ENCODE assay signal across 26 cellular contexts in genomic region chr10:11290156-11290890, GRCh38.
DNase-seq lines count a peak whose midpoint lies in the region; ATAC-seq, FAIRE-seq and TF ChIP-seq lines count a peak whose summit lies in the region.
"Had no signal": no experiment of that assay in that cellular context is flagged by ENCODE, and none has a peak within 500 bp of the region (broad histone marks: within the 10 kb centered on the region; RNA-seq: fewer than 3 reads in every experiment).

No MANE protein-coding gene starts in this region.

- H3K4ac ChIP-seq in H1 (replicated peaks; ENCODE audit: insufficient read length, low read depth, low read length), result no peak overlapping the region

- no peaks in the 10 kb centered on the region for H3K23me2 ChIP-seq in H1 (ENCODE audit: low read depth, low read length)

- no peak for ATAC-seq in activated T-cell treated with anti-CD3 and anti-CD28 coated beads, Interleukin-2, amount 50 U/mL, for 72 hours (replicated peaks in 1 of 2)
- ATAC-seq in activated T-cell treated with anti-CD3 and anti-CD28 coated beads, Interleukin-2, amount 50 U/mL, for 4 hours, result no peak
- ATAC-seq in activated CD8-positive, alpha-beta T cell treated with anti-CD3 and anti-CD28 coated beads for 36 hours, result no peak
- no peak for ATAC-seq in HG03520 (IDR thresholded peaks at IDR 0.05; ENCODE audit: unreplicated experiment)
- ATAC-seq: upper lobe of right lung had no signal

- H3K4me3 ChIP-seq in H1 (ENCODE audit: extremely low read depth in 1 of 4, insufficient read depth in 2 of 4, low read depth in 3 of 4, low read length in 4 of 4), result no peak overlapping the region
- H3K4me3 ChIP-seq in GM23248, result no peak overlapping the region
- H3K4me3 ChIP-seq: BLaER1, lung, SJCRH30, upper lobe of right lung had no signal

- H3K9me2 ChIP-seq in GM23248 (ENCODE audit: insufficient read depth), result no peaks in the 10 kb centered on the region

- H3K4me1 ChIP-seq in H1 (replicated peaks in 1 of 4; ENCODE audit: control insufficient read depth in 3 of 4, insufficient read depth in 4 of 4, low read length in 3 of 4) (peaks cover 0 to 3% (median 1%) of the 10 kb centered on the region in 4 experiments; a peak in 2 of 7 replicates), GM23248 (ENCODE audit: insufficient read depth) (no peaks in the 10 kb centered on the region)
- H3K4me1 ChIP-seq: SJCRH30, upper lobe of right lung had no signal

- no peaks in the 10 kb centered on the region for H3F3A ChIP-seq in GM23248 (ENCODE audit: insufficient read depth)

- DNase-seq in activated T-cell treated with anti-CD3 and anti-CD28 coated beads, Interleukin-2, amount 50 U/mL, for 72 hours, result no peak
- DNase-seq in activated T-cell treated with anti-CD3 and anti-CD28 coated beads, Interleukin-2, amount 50 U/mL, for 4 hours, result no peak
- DNase-seq in activated CD8-positive, alpha-beta T cell treated with anti-CD3 and anti-CD28 coated beads for 36 hours, result no peak
- DNase-seq in H1 (ENCODE audit: low read depth in 1 of 2, low spot score in 2 of 2) (peak in 1 of 2 experiments; percentile 29), superior temporal gyrus (ENCODE audit: extremely low spot score) (peak; percentile 7), NCI-H446 (lab: John Stamatoyannopoulos, UW) (no peak), GM23248 (no peak)
- DNase-seq: activated CD4-positive, CD25-positive, alpha-beta regulatory T cell treated with anti-CD3 and anti-CD28 coated beads, Interleukin-2, amount 50 U/mL, for 72 hours; Calu3; DND-41; IMR-90; kidney glomerular epithelial cell; NCI-H1092 treated with DMSO at 0.1 percent for 48 hours; NCI-H2029; NCI-H69; SJCRH30; stimulated activated CD8-positive, alpha-beta memory T cell treated with anti-CD3 and anti-CD28 coated beads, Interleukin-4, amount 100 ng/mL, for 48 hours; T-helper 1 cell; upper lobe of right lung had no signal

- H4K20me1 ChIP-seq in H1 (replicated peaks in 1 of 2; ENCODE audit: control insufficient read depth in 1 of 2, insufficient read depth in 2 of 2, low read length in 2 of 2) (no peaks in the 10 kb centered on the region), GM23248 (ENCODE audit: insufficient read depth) (no peaks in the 10 kb centered on the region)

- H2BK20ac ChIP-seq in H1 (ENCODE audit: low read length), result no peak overlapping the region

- no peak overlapping the region for H4K8ac ChIP-seq in H1 (ENCODE audit: extremely low read depth, insufficient read depth, low read length)

- H3K4me3 Mint-ChIP-seq in activated T-cell treated with anti-CD3 and anti-CD28 coated beads, Interleukin-2, amount 50 U/mL, for 72 hours, result no peak overlapping the region
- H3K4me3 Mint-ChIP-seq in activated T-cell treated with anti-CD3 and anti-CD28 coated beads, Interleukin-2, amount 50 U/mL, for 4 hours, result no peak overlapping the region
- no peak overlapping the region for H3K4me3 Mint-ChIP-seq in activated CD8-positive, alpha-beta T cell treated with anti-CD3 and anti-CD28 coated beads for 36 hours
- H3K4me3 Mint-ChIP-seq: central memory CD8-positive, alpha-beta T cell had no signal

- no peak overlapping the region for H3K18ac ChIP-seq in H1 (ENCODE audit: extremely low read depth, low read length)

- H3K9me3 Mint-ChIP-seq in activated T-cell treated with anti-CD3 and anti-CD28 coated beads, Interleukin-2, amount 50 U/mL, for 72 hours, result no peaks in the 10 kb centered on the region
- H3K9me3 Mint-ChIP-seq in activated T-cell treated with anti-CD3 and anti-CD28 coated beads, Interleukin-2, amount 50 U/mL, for 4 hours, result no peaks in the 10 kb centered on the region
- no peaks in the 10 kb centered on the region for H3K9me3 Mint-ChIP-seq in activated CD8-positive, alpha-beta T cell treated with anti-CD3 and anti-CD28 coated beads for 36 hours
- H3K9me3 Mint-ChIP-seq: central memory CD8-positive, alpha-beta T cell had no signal

- H3K79me2 ChIP-seq in H1 (ENCODE audit: control insufficient read depth in 1 of 2, insufficient read depth in 2 of 2, low read length in 2 of 2), result no peaks in the 10 kb centered on the region
- no peaks in the 10 kb centered on the region for H3K79me2 ChIP-seq in GM23248 (ENCODE audit: insufficient read depth)

- H3K27ac ChIP-seq in H1 (ENCODE audit: low read depth, low read length) (no peak overlapping the region), GM23248 (no peak overlapping the region)
- H3K27ac ChIP-seq: BLaER1, epithelial cell of prostate, SJCRH30, upper lobe of right lung had no signal

- H3K4me1 Mint-ChIP-seq in activated T-cell treated with anti-CD3 and anti-CD28 coated beads, Interleukin-2, amount 50 U/mL, for 72 hours (ENCODE audit: low read depth), result peaks cover 27% of the 10 kb centered on the region
- H3K4me1 Mint-ChIP-seq in activated T-cell treated with anti-CD3 and anti-CD28 coated beads, Interleukin-2, amount 50 U/mL, for 4 hours (ENCODE audit: low read depth), result peaks cover 25% of the 10 kb centered on the region
- H3K4me1 Mint-ChIP-seq in activated CD8-positive, alpha-beta T cell treated with anti-CD3 and anti-CD28 coated beads for 36 hours (ENCODE audit: low read depth), result peaks cover 37% of the 10 kb centered on the region

- CTCF ChIA-PET in activated CD8-positive, alpha-beta T cell treated with anti-CD3 and anti-CD28 coated beads for 36 hours (lab: Charles Lee), result no interaction called here
- CTCF ChIA-PET in H1 (lab: Charles Lee; ENCODE audit: partially characterized antibody), result interaction anchor here (0.9 kb wide), 1 partner anchor 20 kb away, joined by 3 read pairs; no protein-coding TSS in a partner anchor

- no peak for FAIRE-seq in H1 (lab: Jason Lieb, UNC)
- FAIRE-seq: astrocyte, GM19239 had no signal

- no peak overlapping the region for H3K56ac ChIP-seq in H1 (replicated peaks; ENCODE audit: insufficient read length, low read depth, low read length)

- H3K4me2 ChIP-seq in H1 (ENCODE audit: insufficient read depth in 1 of 2, low read depth in 2 of 2, low read length in 2 of 2) (no peak overlapping the region), GM23248 (ENCODE audit: unreplicated experiment) (no peak overlapping the region)
- H3K4me2 ChIP-seq: BLaER1 had no signal

- H3K27me3 ChIP-seq in H1 (replicated peaks in 1 of 4; ENCODE audit: control insufficient read depth in 3 of 4, extremely low read depth in 1 of 4, insufficient read depth in 3 of 4, low read length in 3 of 4), result no peaks in the 10 kb centered on the region
- H3K27me3 ChIP-seq in GM23248 (replicated peaks; ENCODE audit: insufficient read depth), result no peaks in the 10 kb centered on the region
- H3K27me3 ChIP-seq: BLaER1, SJCRH30, upper lobe of right lung had no signal

- in situ Hi-C loops in GM23248 (cut with MboI), result no loop called here

- H3K27me3 Mint-ChIP-seq in activated T-cell treated with anti-CD3 and anti-CD28 coated beads, Interleukin-2, amount 50 U/mL, for 72 hours (ENCODE audit: low read depth), result no peaks in the 10 kb centered on the region
- no peaks in the 10 kb centered on the region for H3K27me3 Mint-ChIP-seq in activated T-cell treated with anti-CD3 and anti-CD28 coated beads, Interleukin-2, amount 50 U/mL, for 4 hours (ENCODE audit: low read depth)
- H3K27me3 Mint-ChIP-seq in activated CD8-positive, alpha-beta T cell treated with anti-CD3 and anti-CD28 coated beads for 36 hours, result no peaks in the 10 kb centered on the region
- H3K27me3 Mint-ChIP-seq: central memory CD8-positive, alpha-beta T cell had no signal

- H2AK5ac ChIP-seq in H1 (ENCODE audit: low read depth, low read length), result no peak overlapping the region

- no peak for TF ChIP-seq CTCF in activated CD8-positive, alpha-beta T cell treated with anti-CD3 and anti-CD28 coated beads for 36 hours (IDR thresholded peaks at IDR 0.05)
- no peak for TF ChIP-seq CTCF in H1 (IDR thresholded peaks at IDR 0.05; ENCODE audit: control extremely low read depth in 1 of 3, insufficient read depth in 1 of 3, low read depth in 1 of 3, low read length in 3 of 3)

- no peak for TF ChIP-seq POLR2A in H1 (IDR thresholded peaks at IDR 0.05; ENCODE audit: control extremely low read depth in 1 of 2, low read depth in 2 of 2, low read length in 2 of 2)

- no peak overlapping the region; the same call in 1 of the 2 replicates for H2BK5ac ChIP-seq in H1 (ENCODE audit: low read depth, low read length)

- peak overlapping the region; percentile 33 for H3K27ac Mint-ChIP-seq in activated T-cell treated with anti-CD3 and anti-CD28 coated beads, Interleukin-2, amount 50 U/mL, for 72 hours
- peak overlapping the region; percentile 38 for H3K27ac Mint-ChIP-seq in activated CD8-positive, alpha-beta T cell treated with anti-CD3 and anti-CD28 coated beads for 36 hours

- H2AFZ ChIP-seq in H1 (ENCODE audit: low read length), result no peak overlapping the region
- no peak overlapping the region for H2AFZ ChIP-seq in GM23248

- no peak for TF ChIP-seq EP300 in H1 (IDR thresholded peaks at IDR 0.05; ENCODE audit: borderline replicate concordance in 1 of 2, low read depth in 2 of 2, low read length in 2 of 2)

- H3K36me3 Mint-ChIP-seq in activated T-cell treated with anti-CD3 and anti-CD28 coated beads, Interleukin-2, amount 50 U/mL, for 72 hours (ENCODE audit: insufficient read depth in 2 of 2), result peaks cover 21 to 38% of the 10 kb centered on the region in 2 donors
- H3K36me3 Mint-ChIP-seq in activated T-cell treated with anti-CD3 and anti-CD28 coated beads, Interleukin-2, amount 50 U/mL, for 4 hours (ENCODE audit: insufficient read depth), result peaks cover 45% of the 10 kb centered on the region
- peaks cover 72% of the 10 kb centered on the region for H3K36me3 Mint-ChIP-seq in activated CD8-positive, alpha-beta T cell treated with anti-CD3 and anti-CD28 coated beads for 36 hours (ENCODE audit: low read depth)

- WGBS in H1 (ENCODE audit: extremely low coverage in 1 of 2, insufficient coverage in 1 of 2, insufficient read length in 1 of 2, insufficient replicate concordance in 2 of 2, low coverage in 1 of 2, low lambda C conversion rate in 2 of 2, missing lambda C conversion rate in 1 of 2), 2 experiments, result 92% methylated on average over 24 of the region's 24 CpGs; no CpG with 5 or more reads in 1 of the 2 experiments
- 93 to 97% methylated on average over 22 to 24 of the region's 24 CpGs for WGBS in GM23248 (ENCODE audit: low coverage in 1 of 2, low lambda C conversion rate in 2 of 2, missing lambda C conversion rate in 2 of 2), 2 experiments

- TF ChIP-seq RAD21 in H1 (IDR thresholded peaks at IDR 0.05 in 1 of 2, conservative IDR thresholded peaks at IDR 0.05 in 1 of 2; ENCODE audit: low read depth in 2 of 2, low read length in 2 of 2), result no peak

- H2BK15ac ChIP-seq in H1 (ENCODE audit: low read length), result no peak overlapping the region

- H3K9me3 ChIP-seq in H1 (ENCODE audit: insufficient read depth in 2 of 2, low read depth in 1 of 2, low read length in 1 of 2) (no peaks in the 10 kb centered on the region), GM23248 (ENCODE audit: low read depth) (no peaks in the 10 kb centered on the region)
- H3K9me3 ChIP-seq: BLaER1, SJCRH30, upper lobe of right lung had no signal

- H4K5ac ChIP-seq in H1 (ENCODE audit: insufficient read length, low read depth, low read length), result no peak overlapping the region

- H2BK12ac ChIP-seq in H1 (ENCODE audit: low read depth, low read length), result no peak overlapping the region

- no peaks in the 10 kb centered on the region; a peak in 2 of 8 replicates for H3K36me3 ChIP-seq in H1 (ENCODE audit: control insufficient read depth in 2 of 4, insufficient read depth in 4 of 4, low read length in 3 of 4)
- no peaks in the 10 kb centered on the region for H3K36me3 ChIP-seq in GM23248 (ENCODE audit: low read depth)

- H4K91ac ChIP-seq in H1 (replicated peaks; ENCODE audit: insufficient read length, low read length), result peak overlapping the region; percentile 31

- H2BK120ac ChIP-seq in H1 (replicated peaks; ENCODE audit: low read depth, low read length), result no peak overlapping the region

- intact Hi-C loops in activated CD8-positive, alpha-beta T cell treated with anti-CD3 and anti-CD28 coated beads for 36 hours (cut with micrococcal nuclease), result no loop called here

- H3K14ac ChIP-seq in H1 (ENCODE audit: insufficient read length), result no peak overlapping the region

- H3K23ac ChIP-seq in H1 (ENCODE audit: insufficient read length), result no peak overlapping the region

- no peaks in the 10 kb centered on the region for H3K79me1 ChIP-seq in H1 (ENCODE audit: low read depth, low read length)

- H3K9ac ChIP-seq in H1 (replicated peaks in 1 of 4; ENCODE audit: extremely low read depth in 1 of 4, low read depth in 3 of 4, low read length in 3 of 4) (no peak overlapping the region), GM23248 (no peak overlapping the region)
- H3K9ac ChIP-seq: BLaER1 had no signal

- POLR2A ChIA-PET in activated CD8-positive, alpha-beta T cell treated with anti-CD3 and anti-CD28 coated beads for 36 hours (lab: Charles Lee), result no interaction called here
- POLR2A ChIA-PET in H1 (lab: Charles Lee; ENCODE audit: partially characterized antibody), result no interaction called here
